In the genomic region with DNA sequence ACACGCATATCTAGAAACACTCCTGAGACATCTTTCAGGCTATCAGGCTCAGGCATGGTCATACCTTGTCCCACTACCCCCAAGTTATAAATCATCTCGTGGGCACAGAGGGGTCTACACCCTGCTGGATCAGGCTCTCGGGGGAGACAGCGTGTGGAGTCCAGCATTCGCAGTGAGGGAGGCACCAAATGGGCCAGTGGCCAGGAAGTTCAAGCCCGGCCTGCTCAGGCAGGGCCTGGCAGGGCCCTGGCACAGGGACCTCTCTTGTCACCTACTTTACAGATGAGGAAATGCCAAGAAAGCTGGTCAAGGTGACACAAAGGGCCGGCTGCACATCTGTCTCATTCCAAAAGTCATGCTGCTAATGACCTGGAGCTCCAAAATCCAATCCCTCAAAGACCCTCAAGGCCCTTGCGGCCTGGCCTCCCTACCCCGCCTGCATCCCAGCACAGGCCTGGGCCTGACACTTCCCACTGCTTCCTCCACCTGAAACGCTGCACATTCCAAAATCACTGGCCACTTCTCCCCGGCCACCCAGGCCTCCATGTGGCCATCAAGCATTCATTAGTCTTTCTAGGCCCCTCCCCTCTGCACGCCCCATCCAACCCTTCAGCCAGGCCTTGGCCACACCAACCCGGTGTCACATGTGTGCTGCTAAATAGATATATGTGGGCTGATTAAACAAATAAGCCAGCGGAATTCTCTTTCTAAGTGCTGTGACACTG, we compare ENCODE assay signal across 14 cellular contexts.
"Had no signal": no experiment of that assay in that cellular context is flagged by ENCODE, and none has a peak within 500 bp of the region (broad histone marks: within the 10 kb centered on the region; RNA-seq: fewer than 3 reads in every experiment).

No MANE protein-coding gene starts in this region.

- ATAC-seq: activated CD4-positive, CD25-positive, alpha-beta regulatory T cell treated with anti-CD3 and anti-CD28 coated beads, Interleukin-2, amount 50 U/mL, for 24 hours; activated T-helper 17 cell treated with anti-CD3 and anti-CD28 coated beads, Interleukin-2, amount 50 U/mL, for 72 hours; body of pancreas; left lung had no signal

- DNase-seq: activated CD4-positive, alpha-beta T cell treated with anti-CD3 and anti-CD28 coated beads, Interleukin-2, amount 50 U/mL, for 1 hour; activated naive CD4-positive, alpha-beta T cell; body of pancreas; colonic mucosa; erythroblast; head of caudate nucleus; stimulated activated CD8-positive, alpha-beta memory T cell treated with anti-CD3 and anti-CD28 coated beads, Interleukin-4, amount 100 ng/mL, for 48 hours; stimulated activated naive CD4-positive, alpha-beta T cell treated with Interleukin-2 at 50 U/mL for 16 hours; tibial artery had no signal

- H3K9me3 ChIP-seq: body of pancreas, colonic mucosa, tibial artery, vagina had no signal

- H3K27me3 Mint-ChIP-seq: activated T-helper 17 cell treated with anti-CD3 and anti-CD28 coated beads, Interleukin-2, amount 50 U/mL, for 72 hours; central memory CD8-positive, alpha-beta T cell had no signal

- H3K36me3 ChIP-seq: colonic mucosa had no signal

- H3K4me1 ChIP-seq: body of pancreas, colonic mucosa had no signal

- H3K4me3 ChIP-seq: body of pancreas, colonic mucosa, left lung, tibial artery, vagina had no signal

- H3K27ac ChIP-seq: body of pancreas, colonic mucosa, left lung, tibial artery, vagina had no signal

- H3K4me3 Mint-ChIP-seq: activated T-helper 17 cell treated with anti-CD3 and anti-CD28 coated beads, Interleukin-2, amount 50 U/mL, for 72 hours; central memory CD8-positive, alpha-beta T cell had no signal

- H3K9me3 Mint-ChIP-seq: activated T-helper 17 cell treated with anti-CD3 and anti-CD28 coated beads, Interleukin-2, amount 50 U/mL, for 72 hours; central memory CD8-positive, alpha-beta T cell had no signal

- H3K27me3 ChIP-seq: body of pancreas, colonic mucosa, left lung, tibial artery, vagina had no signal

- H3K27ac Mint-ChIP-seq: activated T-helper 17 cell treated with anti-CD3 and anti-CD28 coated beads, Interleukin-2, amount 50 U/mL, for 72 hours had no signal
